ENCODE assay signal across 8 cellular contexts in the genomic region with DNA sequence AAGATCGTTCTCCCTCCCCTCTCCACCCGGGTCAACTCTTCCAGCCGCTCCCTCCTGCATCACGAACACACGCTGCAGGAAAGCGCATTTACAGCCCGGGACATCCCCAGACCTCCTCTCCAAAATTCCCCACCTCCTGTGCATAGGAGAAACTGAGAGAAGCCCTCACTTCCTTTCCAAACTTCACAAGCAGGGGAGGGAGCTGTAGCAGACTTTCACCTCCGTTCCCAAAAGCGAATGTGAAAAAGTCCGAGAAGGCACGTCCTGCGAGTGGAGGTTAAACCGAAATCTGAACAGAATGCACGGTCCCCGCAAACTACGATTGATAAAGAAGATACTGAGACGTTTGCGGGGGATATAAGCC. TPM values are rescaled to one million over a fixed set of nuclear protein-coding genes. Genes with fewer than 3 reads are reported as not detected.
A peak's percentile ranks its signal among the peaks of the same experiment; 100 is the strongest.
DNase-seq lines count a peak whose midpoint lies in the region; ATAC-seq and TF ChIP-seq lines count a peak whose summit lies in the region.

No MANE protein-coding gene starts in this region.

- no peaks in the 10 kb centered on the region for H3K27me3 Mint-ChIP-seq in HFFc6 (ENCODE audit: insufficient read depth)
- H3K27me3 Mint-ChIP-seq in stimulated activated naive CD8-positive, alpha-beta T cell treated with anti-CD3 and anti-CD28 coated beads, Interleukin-15, amount 100 ng/mL, for 72 hours, result peaks cover 18% of the 10 kb centered on the region

- H3K4me3 ChIP-seq in PC-9 (peak overlapping the region; percentile 68), lower lobe of right lung (peak overlapping the region; percentile 62)

- POLR2A ChIA-PET in PC-9 (lab: Charles Lee; ENCODE audit: unreplicated experiment), result interaction anchor here (0.7 kb wide), 1 partner anchor 95 kb away, joined by 4 read pairs; no protein-coding TSS in a partner anchor

- no peak for TF ChIP-seq CTCF in HFFc6 (IDR thresholded peaks at IDR 0.05)
- no peak for TF ChIP-seq CTCF in PC-9 (conservative IDR thresholded peaks at IDR 0.05)
- no peak for TF ChIP-seq CTCF in lower lobe of right lung (IDR thresholded peaks at IDR 0.05)

- H3K79me2 ChIP-seq in PC-9 (ENCODE audit: low read depth), result peaks cover 9% of the 10 kb centered on the region; the same call in 1 of the 2 replicates

- H3K9me3 Mint-ChIP-seq in HFFc6, result no peaks in the 10 kb centered on the region
- H3K9me3 Mint-ChIP-seq in stimulated activated naive CD8-positive, alpha-beta T cell treated with anti-CD3 and anti-CD28 coated beads, Interleukin-15, amount 100 ng/mL, for 72 hours, result no peaks in the 10 kb centered on the region

- H3K27ac ChIP-seq in PC-9 (peak overlapping the region; percentile 28; the same call in 1 of the 2 replicates), lower lobe of right lung (peak overlapping the region; percentile 59)

- peaks cover 66% of the 10 kb centered on the region for H3K4me1 Mint-ChIP-seq in HFFc6 (ENCODE audit: low read depth)
- peaks cover 56% of the 10 kb centered on the region for H3K4me1 Mint-ChIP-seq in stimulated activated naive CD8-positive, alpha-beta T cell treated with anti-CD3 and anti-CD28 coated beads, Interleukin-15, amount 100 ng/mL, for 72 hours

- H3K36me3 ChIP-seq in PC-9 (ENCODE audit: low read depth), result no peaks in the 10 kb centered on the region
- H3K36me3 ChIP-seq in lower lobe of right lung, result no peaks in the 10 kb centered on the region

- BruUV-seq in PC-9 (replicated peaks; lab: Mats Ljungman, UMichigan), result TSS peak; percentile 63

- H3K36me3 Mint-ChIP-seq in HFFc6 (ENCODE audit: low read depth), result peaks cover 25% of the 10 kb centered on the region

- H3K4me2 ChIP-seq in PC-9, result peak overlapping the region; percentile 53

- peak overlapping the region; percentile 100 for H3K4me3 Mint-ChIP-seq in HFFc6
- H3K4me3 Mint-ChIP-seq in stimulated activated naive CD8-positive, alpha-beta T cell treated with anti-CD3 and anti-CD28 coated beads, Interleukin-15, amount 100 ng/mL, for 72 hours, result peak overlapping the region; percentile 90 to 97

- no peaks in the 10 kb centered on the region for H3K27me3 ChIP-seq in PC-9 (ENCODE audit: insufficient read depth, low read depth)
- H3K27me3 ChIP-seq in lower lobe of right lung (ENCODE audit: low read depth), result no peaks in the 10 kb centered on the region

- no peaks in the 10 kb centered on the region for H4K20me1 ChIP-seq in PC-9 (ENCODE audit: insufficient read depth)

- no peaks in the 10 kb centered on the region for H3K9me2 ChIP-seq in PC-9 (ENCODE audit: insufficient read depth)

- no peaks in the 10 kb centered on the region for H3F3A ChIP-seq in PC-9 (ENCODE audit: insufficient read depth, low read depth)

- H3K4me1 ChIP-seq in PC-9 (replicated peaks; ENCODE audit: insufficient read depth) (peaks cover 11% of the 10 kb centered on the region; the same call in 1 of the 2 replicates), lower lobe of right lung (peaks cover 16% of the 10 kb centered on the region)

- peak overlapping the region; percentile 86 for H2AFZ ChIP-seq in PC-9

- H3K9me3 ChIP-seq in PC-9 (ENCODE audit: insufficient read depth, low read depth) (no peaks in the 10 kb centered on the region), lower lobe of right lung (no peaks in the 10 kb centered on the region)

- DNase-seq in ELF-1 (ENCODE audit: low read depth, low spot score), result peak; percentile 77
- no peak for DNase-seq in HFFc6
- DNase-seq in PC-9, result peak in 1 of 2 experiments; percentile 8
- DNase-seq in dedifferentiated amniotic fluid mesenchymal stem cell (ENCODE audit: extremely low spot score), result peak; percentile 29
- DNase-seq in lower lobe of right lung, result no peak
- peak; percentile 45 to 59 for DNase-seq in stimulated activated naive CD8-positive, alpha-beta T cell treated with anti-CD3 and anti-CD28 coated beads, Interleukin-15, amount 100 ng/mL, for 72 hours
- DNase-seq in cortex of kidney (lab: John Stamatoyannopoulos, UW), result no peak

- intact Hi-C loops in PC-9 (cut with micrococcal nuclease; ENCODE audit: unreplicated experiment) (no loop called here), lower lobe of right lung (cut with DNase I) (no loop called here)

- ATAC-seq in lower lobe of right lung, result peak; percentile 52 to 77
- peak; percentile 55 for ATAC-seq in stimulated activated naive CD8-positive, alpha-beta T cell treated with anti-CD3 and anti-CD28 coated beads, Interleukin-15, amount 100 ng/mL, for 72 hours
- ATAC-seq in HG03139 (IDR thresholded peaks at IDR 0.05; ENCODE audit: unreplicated experiment), result no peak

- CTCF ChIA-PET in PC-9 (lab: Charles Lee), result no interaction called here

- peak overlapping the region; percentile 97 for H3K27ac Mint-ChIP-seq in HFFc6
- H3K27ac Mint-ChIP-seq in stimulated activated naive CD8-positive, alpha-beta T cell treated with anti-CD3 and anti-CD28 coated beads, Interleukin-15, amount 100 ng/mL, for 72 hours, result peak overlapping the region; percentile 93 to 100

RNA-seq across cellular contexts. Expression of a gene that starts 0.5 kb away (rescaled TPM):
- total RNA-seq in HFFc6 (2021; fragmentation: NEBNext Ultra II Directional; extraction: Animal tissue kit (Norgen Biotek cat#: 25700)), result 100 to 1,000 TPM; 156 to 180 (median 173) TPM
- total RNA-seq in PC-9 (2021), result 75.4 and 78.6 TPM in 2 replicates
- total RNA-seq in lower lobe of right lung, result 50.6 TPM

Comparison
In these comparisons a context has a peak if more than half of its experiments do, and no peak if none do; other contexts are left out.
1. DNase-seq: peak in ELF-1 (single experiment), dedifferentiated amniotic fluid mesenchymal stem cell (single experiment) and stimulated activated naive CD8-positive, alpha-beta T cell treated with anti-CD3 and anti-CD28 coated beads, Interleukin-15, amount 100 ng/mL, for 72 hours (2 of 2); none in HFFc6 (single experiment), lower lobe of right lung (single experiment) and cortex of kidney (single experiment).